1 cellular context compared by ENCODE assay signal in genomic region chr18:55404811-55405654, GRCh38.
TF ChIP-seq lines count a peak whose summit lies in the region.

No MANE protein-coding gene starts in this region.

TF ChIP-seq in HepG2, 621 proteins besides CTCF, POLR2A, EP300 and RAD21 (continued from another document):
- no peak for TF ChIP-seq TERF1 (CRISPR knock-in tag; IDR thresholded peaks at IDR 0.05)
- no peak for TF ChIP-seq JDP2 (CRISPR knock-in tag; IDR thresholded peaks at IDR 0.05; ENCODE audit: borderline replicate concordance)
- no peak for TF ChIP-seq HNRNPK (IDR thresholded peaks at IDR 0.05; ENCODE audit: low read depth, low read length, poor library complexity, severe bottlenecking)
